ENCODE assay signal across 8 cellular contexts in genomic region chr15:76150508-76150907, GRCh38.
A peak's percentile ranks its signal among the peaks of the same experiment; 100 is the strongest.
DNase-seq lines count a peak whose midpoint lies in the region; ATAC-seq lines count a peak whose summit lies in the region.
"Had no signal": no experiment of that assay in that cellular context is flagged by ENCODE, and none has a peak within 500 bp of the region (broad histone marks: within the 10 kb centered on the region; RNA-seq: fewer than 3 reads in every experiment).

No MANE protein-coding gene starts in this region.

- no peaks in the 10 kb centered on the region for H3K36me3 Mint-ChIP-seq in stimulated activated naive B cell treated with anti-CD40 and anti-IgM and Interleukin-4, amounts not matched to agents 10 μg/mL and 1 μg/mL and 100 μg/mL, for 72 hours
- H3K36me3 Mint-ChIP-seq: activated naive CD8-positive, alpha-beta T cell had no signal

- H3K9me3 Mint-ChIP-seq in stimulated activated naive B cell treated with anti-CD40 and anti-IgM and Interleukin-4, amounts not matched to agents 10 μg/mL and 1 μg/mL and 100 μg/mL, for 72 hours: no peaks in the 10 kb centered on the region

- ATAC-seq in GM21423 (IDR thresholded peaks at IDR 0.05; ENCODE audit: unreplicated experiment) (peak; percentile 13), HG02798 (IDR thresholded peaks at IDR 0.05; ENCODE audit: poor library complexity, unreplicated experiment) (no peak)
- ATAC-seq in stimulated activated naive B cell treated with anti-CD40 and anti-IgM and Interleukin-4, amounts not matched to agents 10 μg/mL and 1 μg/mL and 100 μg/mL, for 72 hours (replicated peaks): peak; percentile 43 to 45

- H3K4me3 Mint-ChIP-seq in stimulated activated naive B cell treated with anti-CD40 and anti-IgM and Interleukin-4, amounts not matched to agents 10 μg/mL and 1 μg/mL and 100 μg/mL, for 72 hours: peak overlapping the region; percentile 33 to 67
- H3K4me3 Mint-ChIP-seq: activated naive CD8-positive, alpha-beta T cell had no signal

- peaks cover 27 to 28% of the 10 kb centered on the region in 2 donors for H3K4me1 Mint-ChIP-seq in stimulated activated naive B cell treated with anti-CD40 and anti-IgM and Interleukin-4, amounts not matched to agents 10 μg/mL and 1 μg/mL and 100 μg/mL, for 72 hours

- peak overlapping the region; percentile 57 for H3K27ac Mint-ChIP-seq in stimulated activated naive B cell treated with anti-CD40 and anti-IgM and Interleukin-4, amounts not matched to agents 10 μg/mL and 1 μg/mL and 100 μg/mL, for 72 hours
- H3K27ac Mint-ChIP-seq: activated naive CD8-positive, alpha-beta T cell had no signal

- DNase-seq in KBM-7 (peak; percentile 88), cerebellar cortex (ENCODE audit: low spot score) (peak; percentile 95), NCI-H2081 (lab: John Stamatoyannopoulos, UW) (no peak), GM19238 (ENCODE audit: insufficient read length, low spot score) (no peak)
- DNase-seq in stimulated activated naive B cell treated with anti-CD40 and anti-IgM and Interleukin-4, amounts not matched to agents 10 μg/mL and 1 μg/mL and 100 μg/mL, for 72 hours: no peak

- H3K27me3 Mint-ChIP-seq in stimulated activated naive B cell treated with anti-CD40 and anti-IgM and Interleukin-4, amounts not matched to agents 10 μg/mL and 1 μg/mL and 100 μg/mL, for 72 hours: peaks cover 16% of the 10 kb centered on the region in 2 donors

- in situ Hi-C loops in KBM-7 (cut with MboI; ENCODE audit: low pct_unique_long_range_greater_than_20kb, low sequenced_read_pairs): no loop called here

Comparison
In these comparisons a context has a peak if more than half of its experiments do, and no peak if none do; other contexts are left out.
1. DNase-seq: peak in KBM-7 (single experiment) and cerebellar cortex (single experiment); none in stimulated activated naive B cell treated with anti-CD40 and anti-IgM and Interleukin-4, amounts not matched to agents 10 μg/mL and 1 μg/mL and 100 μg/mL, for 72 hours (single experiment), NCI-H2081 (0 of 2) and GM19238 (single experiment).